ENCODE assay signal across 7 cellular contexts in the genomic region with DNA sequence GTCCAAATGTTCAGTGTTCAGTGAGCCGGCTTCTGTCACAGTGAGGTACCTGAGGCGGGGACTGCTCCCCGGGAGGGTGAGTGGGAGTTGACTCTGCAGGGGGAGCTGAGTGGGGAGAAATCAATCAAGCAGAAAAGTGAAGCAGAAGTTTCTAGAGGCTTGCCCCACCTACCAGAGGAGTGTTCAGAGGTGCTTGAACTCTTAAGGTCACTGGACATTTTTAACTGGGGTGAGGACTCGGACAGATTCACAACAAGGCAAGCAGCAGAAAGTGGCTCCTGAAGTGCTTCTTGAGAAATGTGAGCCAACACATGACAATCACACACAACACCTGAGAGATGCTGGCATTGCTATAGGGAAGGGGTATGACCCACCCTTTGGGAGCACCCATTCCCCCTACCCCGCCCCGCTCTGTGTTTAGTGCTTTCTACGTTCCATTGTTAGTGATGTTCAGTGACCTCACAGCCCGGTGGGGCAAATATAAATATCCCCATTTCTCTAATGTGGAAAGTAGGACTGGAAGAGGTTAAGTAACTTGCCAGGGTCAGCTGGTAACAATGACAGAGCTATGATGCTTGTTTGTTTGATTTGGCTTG. TPM values are rescaled to one million over a fixed set of nuclear protein-coding genes. Genes with fewer than 3 reads are reported as not detected.
DNase-seq lines count a peak whose midpoint lies in the region; ATAC-seq, FAIRE-seq and TF ChIP-seq lines count a peak whose summit lies in the region.

No MANE protein-coding gene starts in this region.

- H3K4me1 ChIP-seq in SJSA1 (replicated peaks) = peaks cover 44% of the 10 kb centered on the region
- peaks cover 0 to 45% of the 10 kb centered on the region in 2 donors for H3K4me1 ChIP-seq in right atrium auricular region

- no peak for DNase-seq in SJSA1 (ENCODE audit: low read depth in 1 of 2, low spot score in 2 of 2)
- no peak for DNase-seq in right atrium auricular region (ENCODE audit: low spot score)
- DNase-seq in substantia nigra (lab: John Stamatoyannopoulos, UW) = no peak
- no peak for DNase-seq in NCI-H2029 treated with DMSO at 0.1 percent for 48 hours (lab: John Stamatoyannopoulos, UW)
- DNase-seq in H54 (ENCODE audit: insufficient read length, low spot score) = no peak
- no peak for DNase-seq in MG63

- no peak for TF ChIP-seq POLR2A in H54 (IDR thresholded peaks at IDR 0.05; ENCODE audit: low read depth, low read length)

- no peak overlapping the region for H3K4me3 ChIP-seq in SJSA1
- H3K4me3 ChIP-seq in right atrium auricular region = no peak overlapping the region
- H3K4me3 ChIP-seq in MG63 = no peak overlapping the region

- H3K36me3 ChIP-seq in SJSA1 (no peaks in the 10 kb centered on the region), right atrium auricular region (no peaks in the 10 kb centered on the region), MG63 (no peaks in the 10 kb centered on the region)

- H3K27ac ChIP-seq in SJSA1 = 0 out of 2 replicates have a peak overlapping the region, but pooled peaks have one; percentile 2
- peak overlapping the region; percentile 85 to 93 for H3K27ac ChIP-seq in right atrium auricular region
- peak overlapping the region; percentile 11 for H3K27ac ChIP-seq in substantia nigra (ENCODE audit: low read depth, low read length, poor library complexity, severe bottlenecking)

- TF ChIP-seq CTCF in right atrium auricular region (IDR thresholded peaks at IDR 0.05) = no peak

- H3K27me3 ChIP-seq in SJSA1 (replicated peaks) (no peaks in the 10 kb centered on the region), right atrium auricular region (no peaks in the 10 kb centered on the region), MG63 (no peaks in the 10 kb centered on the region)

- no peak for FAIRE-seq in H54 (lab: Jason Lieb, UNC)

- ATAC-seq in GM21381 (IDR thresholded peaks at IDR 0.05; ENCODE audit: unreplicated experiment) = peak; percentile 1

- no peaks in the 10 kb centered on the region for H3K9me3 ChIP-seq in SJSA1 (replicated peaks)
- H3K9me3 ChIP-seq in right atrium auricular region = no peaks in the 10 kb centered on the region
- no peaks in the 10 kb centered on the region for H3K9me3 ChIP-seq in MG63

RNA-seq across cellular contexts. Expression of a gene that starts 48.6 kb away (rescaled TPM):
- total RNA-seq in SJSA1 (2014; rRNA removed; shearing (Covaris generic)) = 65.4 and 79.3 TPM in 2 replicates
- 100 to 1,000 TPM; 293 to 339 TPM for total RNA-seq in right atrium auricular region
- 12.2 and 36.4 TPM in 2 replicates for total RNA-seq in MG63 (2014; rRNA removed; shearing (Covaris generic); ENCODE audit: low replicate concordance)

Comparison
In these comparisons a context has a peak if more than half of its experiments do, and no peak if none do; other contexts are left out.
1. H3K27ac ChIP-seq: peak in every context shown above with its lines; median percentile 89 in right atrium auricular region; 11 in substantia nigra; 2 in SJSA1.